Comparison of ENCODE assay signal across 15 cellular contexts in genomic region chr21:28154121-28154520, GRCh38.
DNase-seq lines count a peak whose midpoint lies in the region; ATAC-seq and TF ChIP-seq lines count a peak whose summit lies in the region.
"Had no signal": no experiment of that assay in that cellular context is flagged by ENCODE, and none has a peak within 500 bp of the region (broad histone marks: within the 10 kb centered on the region; RNA-seq: fewer than 3 reads in every experiment).

No MANE protein-coding gene starts in this region.

- no peaks in the 10 kb centered on the region for H3K4me1 ChIP-seq in mesenchymal stem cell (ENCODE audit: control insufficient read depth, insufficient read depth, low read depth, low read length)
- no peaks in the 10 kb centered on the region for H3K4me1 ChIP-seq in aorta (ENCODE audit: control insufficient read depth in 1 of 2, insufficient read depth in 2 of 2, low read length in 2 of 2)
- no peaks in the 10 kb centered on the region for H3K4me1 ChIP-seq in Karpas-422 (ENCODE audit: low read length)

- H2AFZ ChIP-seq in mesenchymal stem cell (ENCODE audit: low read depth, low read length) (no peak overlapping the region), Karpas-422 (ENCODE audit: low read length) (no peak overlapping the region)

- ATAC-seq in aorta (ENCODE audit: low FRiP score), result no peak

- no peak overlapping the region for H2BK5ac ChIP-seq in mesenchymal stem cell (ENCODE audit: low read depth, low read length, poor library complexity, severe bottlenecking)

- peak overlapping the region in 1 of 2 experiments; percentile 75 for H3K18ac ChIP-seq in mesenchymal stem cell (ENCODE audit: low read depth in 1 of 2, low read length in 2 of 2)

- no peak overlapping the region for H3K27ac ChIP-seq in brain microvascular endothelial cell
- no peak overlapping the region for H3K27ac ChIP-seq in mesenchymal stem cell (ENCODE audit: low read length, poor library complexity, severe bottlenecking)
- H3K27ac ChIP-seq in aorta (ENCODE audit: low read depth in 1 of 2, low read length in 2 of 2), result no peak overlapping the region
- H3K27ac ChIP-seq in Karpas-422 (ENCODE audit: low read length), result no peak overlapping the region
- H3K27ac ChIP-seq: SJCRH30 had no signal

- H3K36me3 ChIP-seq in brain microvascular endothelial cell (replicated peaks) (no peaks in the 10 kb centered on the region), mesenchymal stem cell (ENCODE audit: control insufficient read depth in 1 of 2, insufficient read depth in 2 of 2, low read depth in 1 of 2, low read length in 2 of 2) (no peaks in the 10 kb centered on the region), aorta (ENCODE audit: control insufficient read depth in 1 of 2, insufficient read depth in 2 of 2, low read length in 1 of 2) (no peaks in the 10 kb centered on the region), Karpas-422 (ENCODE audit: insufficient read depth, low read length) (no peaks in the 10 kb centered on the region)
- H3K36me3 ChIP-seq: SJCRH30 had no signal

- H3K4ac ChIP-seq in mesenchymal stem cell (ENCODE audit: low read depth in 1 of 2, low read length in 2 of 2), result no peak overlapping the region

- H3K79me1 ChIP-seq in mesenchymal stem cell (replicated peaks; ENCODE audit: low read length, poor library complexity, severe bottlenecking), result no peaks in the 10 kb centered on the region

- H3K27me3 ChIP-seq in brain microvascular endothelial cell (replicated peaks) (no peaks in the 10 kb centered on the region), mesenchymal stem cell (ENCODE audit: control insufficient read depth in 1 of 2, insufficient read depth in 1 of 2, low read length in 2 of 2) (no peaks in the 10 kb centered on the region), aorta (ENCODE audit: control insufficient read depth in 1 of 2, insufficient read depth in 2 of 2, low read length in 1 of 2) (no peaks in the 10 kb centered on the region), Karpas-422 (ENCODE audit: low read length) (no peaks in the 10 kb centered on the region)
- H3K27me3 ChIP-seq: SJCRH30 had no signal

- no peaks in the 10 kb centered on the region for H4K20me1 ChIP-seq in Karpas-422 (ENCODE audit: insufficient read depth, low read depth, low read length)

- no peak overlapping the region for H2BK15ac ChIP-seq in mesenchymal stem cell (ENCODE audit: low read depth, poor library complexity, severe bottlenecking)

- H2BK12ac ChIP-seq in mesenchymal stem cell (ENCODE audit: low read length in 2 of 2), result no peak overlapping the region

- H4K8ac ChIP-seq in mesenchymal stem cell (ENCODE audit: low read length), result peak overlapping the region; percentile 72

- no peaks in the 10 kb centered on the region for H3K9me2 ChIP-seq in Karpas-422 (replicated peaks; ENCODE audit: insufficient read depth, low read length)

- no peak overlapping the region for H2AK5ac ChIP-seq in mesenchymal stem cell (ENCODE audit: low read length, severe bottlenecking)

- no peak overlapping the region for H3K9ac ChIP-seq in mesenchymal stem cell (ENCODE audit: low read length)
- no peak overlapping the region for H3K9ac ChIP-seq in Karpas-422 (ENCODE audit: low read length)

- H3K14ac ChIP-seq in mesenchymal stem cell (ENCODE audit: low read length in 2 of 2), result no peak overlapping the region

- TF ChIP-seq CTCF in brain microvascular endothelial cell (IDR thresholded peaks at IDR 0.05; ENCODE audit: low read depth, low read length, missing control alignments) (no peak), GM20000 (IDR thresholded peaks at IDR 0.05; ENCODE audit: extremely low read depth, missing control alignments) (no peak)

- WGBS in mesenchymal stem cell, result 85% methylated on average over 2 of the region's 4 CpGs
- 55 to 71% methylated on average over 4 of the region's 4 CpGs for WGBS in aorta, 2 donors

- H3K4me2 ChIP-seq in mesenchymal stem cell (ENCODE audit: low read length, poor library complexity, severe bottlenecking) (no peak overlapping the region), Karpas-422 (ENCODE audit: low read depth, low read length, poor library complexity, severe bottlenecking) (no peak overlapping the region)

- no peaks in the 10 kb centered on the region for H3K79me2 ChIP-seq in Karpas-422 (ENCODE audit: low read length)

- H3K4me3 ChIP-seq in brain microvascular endothelial cell (ENCODE audit: low read depth, low read length) (no peak overlapping the region), mesenchymal stem cell (ENCODE audit: insufficient read depth in 1 of 2, low read depth in 1 of 2, low read length in 2 of 2) (no peak overlapping the region), aorta (ENCODE audit: low read length in 2 of 2) (no peak overlapping the region), Karpas-422 (ENCODE audit: low read length) (no peak overlapping the region)
- H3K4me3 ChIP-seq: SJCRH30 had no signal

- no peak overlapping the region for H3K23ac ChIP-seq in mesenchymal stem cell (ENCODE audit: low read length in 2 of 2)

- no peak overlapping the region for H4K91ac ChIP-seq in mesenchymal stem cell (ENCODE audit: low read length)

- intact Hi-C loops in aorta (cut with DNase I), result loop anchor here in 1 of 2 donors (10.0 kb wide), 1 partner anchor 131 kb away; no protein-coding TSS in a partner anchor

- DNase-seq in LHCN-M2 (ENCODE audit: low read depth) (peak; percentile 13), brain microvascular endothelial cell (peak; percentile 14), mesenchymal stem cell (no peak), smooth muscle cell of the brain vasculature (ENCODE audit: low read depth, low spot score) (peak; percentile 23), GM20000 (ENCODE audit: low spot score) (no peak), aorta (no peak), Karpas-422 (no peak)
- DNase-seq: C1 segment of cervical spinal cord; CD8-positive, alpha-beta memory T cell; KBM-7; NCI-H1417 treated with DMSO at 0.1 percent for 48 hours; NCI-H187 treated with DMSO at 0.1 percent for 48 hours; NCI-H226; NCI-H524; SJCRH30 had no signal

- peak overlapping the region; percentile 34 for H2BK120ac ChIP-seq in mesenchymal stem cell (ENCODE audit: low read depth, low read length)

- in situ Hi-C loops in brain microvascular endothelial cell (cut with HindIII; ENCODE audit: low pct_ligation_motif_present, low sequenced_read_pairs), result no loop called here

- H3K9me3 ChIP-seq in mesenchymal stem cell (ENCODE audit: control insufficient read depth, low read length) (no peaks in the 10 kb centered on the region), aorta (ENCODE audit: control insufficient read depth, low read length) (no peaks in the 10 kb centered on the region), Karpas-422 (ENCODE audit: low read length) (no peaks in the 10 kb centered on the region)
- H3K9me3 ChIP-seq: SJCRH30 had no signal

Comparison
In these comparisons a context has a peak if more than half of its experiments do, and no peak if none do; other contexts are left out.
1. DNase-seq: peak in LHCN-M2 (single experiment), brain microvascular endothelial cell (single experiment) and smooth muscle cell of the brain vasculature (single experiment); none in mesenchymal stem cell (single experiment), GM20000 (single experiment), aorta (0 of 2) and Karpas-422 (single experiment).